Comparison of ENCODE assay signal across 9 cellular contexts in genomic region chr1:154983776-154984466, GRCh38. TPM values are rescaled to one million over a fixed set of nuclear protein-coding genes. Genes with fewer than 3 reads are reported as not detected.
A peak's percentile ranks its signal among the peaks of the same experiment; 100 is the strongest.
DNase-seq lines count a peak whose midpoint lies in the region; ATAC-seq, FAIRE-seq and TF ChIP-seq lines count a peak whose summit lies in the region.
"Had no signal": no experiment of that assay in that cellular context is flagged by ENCODE, and none has a peak within 500 bp of the region (broad histone marks: within the 10 kb centered on the region; RNA-seq: fewer than 3 reads in every experiment).

No MANE protein-coding gene starts in this region.

- no peaks in the 10 kb centered on the region for H3K9me3 Mint-ChIP-seq in activated naive CD4-positive, alpha-beta T cell treated with anti-CD3 and anti-CD28 coated beads, Interleukin-2, amount 50 U/mL, for 72 hours
- H3K9me3 Mint-ChIP-seq: activated naive CD4-positive, alpha-beta T cell treated with anti-CD3 and anti-CD28 coated beads for 36 hours had no signal

- H3K4me1 ChIP-seq in KMS-11 (ENCODE audit: low read depth, poor library complexity, severe bottlenecking) (peaks cover 26% of the 10 kb centered on the region), ectodermal cell (ENCODE audit: control insufficient read depth, insufficient read depth, low read length) (peaks cover 12% of the 10 kb centered on the region)

- WGBS in ectodermal cell, 2 experiments, result 20 to 23% methylated on average over 17 of the region's 17 CpGs

- no peaks in the 10 kb centered on the region for H4K20me1 ChIP-seq in KMS-11 (ENCODE audit: insufficient read depth)
- H4K20me1 ChIP-seq in neural cell (ENCODE audit: insufficient read depth), result no peaks in the 10 kb centered on the region

- no peak for TF ChIP-seq POLR2A in GM12891 (IDR thresholded peaks at IDR 0.05; ENCODE audit: low read depth, low read length)

- peaks cover 85% of the 10 kb centered on the region for H3K79me2 ChIP-seq in KMS-11 (ENCODE audit: insufficient read depth, low read depth)
- peaks cover 17% of the 10 kb centered on the region for H3K79me2 ChIP-seq in neural cell (replicated peaks; ENCODE audit: insufficient read depth, low read length)

- H3K27me3 ChIP-seq in BJ (ENCODE audit: control insufficient read depth, insufficient read depth, low read length) (no peaks in the 10 kb centered on the region), KMS-11 (ENCODE audit: insufficient read depth, low read depth) (no peaks in the 10 kb centered on the region), ectodermal cell (ENCODE audit: control insufficient read depth, insufficient read depth, low read length, poor library complexity, severe bottlenecking) (no peaks in the 10 kb centered on the region), neural cell (ENCODE audit: insufficient read depth, low read depth, low read length) (no peaks in the 10 kb centered on the region)

- peak overlapping the region; percentile 16; the same call in 1 of the 2 replicates for H2AFZ ChIP-seq in KMS-11 (ENCODE audit: low read depth)
- peak overlapping the region; percentile 66 for H2AFZ ChIP-seq in neural cell (ENCODE audit: low read depth, low read length)

- H3K36me3 ChIP-seq in BJ (ENCODE audit: control insufficient read depth, insufficient read depth, low read length) (peaks cover 10% of the 10 kb centered on the region), KMS-11 (ENCODE audit: insufficient read depth) (peaks cover 21% of the 10 kb centered on the region; the same call in 1 of the 2 replicates), ectodermal cell (ENCODE audit: control insufficient read depth, insufficient read depth, low read length) (peaks cover 24% of the 10 kb centered on the region), neural cell (ENCODE audit: insufficient read depth, low read length) (no peaks in the 10 kb centered on the region)

- FAIRE-seq in GM12891 (lab: Jason Lieb, UNC), result no peak

- peaks cover 9 to 20% of the 10 kb centered on the region in 2 donors for H3K36me3 Mint-ChIP-seq in activated naive CD4-positive, alpha-beta T cell treated with anti-CD3 and anti-CD28 coated beads, Interleukin-2, amount 50 U/mL, for 72 hours

- H3K4me2 ChIP-seq in KMS-11 (peak overlapping the region; percentile 99), neural cell (ENCODE audit: low read length) (peak overlapping the region; percentile 85)

- no peaks in the 10 kb centered on the region for H3K9me3 ChIP-seq in ectodermal cell (ENCODE audit: control insufficient read depth, low read length)
- no peaks in the 10 kb centered on the region for H3K9me3 ChIP-seq in neural cell (ENCODE audit: low read length)

- H3K9ac ChIP-seq in KMS-11, result peak overlapping the region; percentile 51
- H3K9ac ChIP-seq in neural cell (ENCODE audit: low read length), result peak overlapping the region; percentile 86

- no peak for TF ChIP-seq CTCF in BJ (IDR thresholded peaks at IDR 0.05; ENCODE audit: insufficient read depth, low read depth, low read length)
- no peak for TF ChIP-seq CTCF in KMS-11 (conservative IDR thresholded peaks at IDR 0.05; ENCODE audit: low read depth, low read length)
- peak; percentile 9 for TF ChIP-seq CTCF in neural cell (IDR thresholded peaks at IDR 0.05; ENCODE audit: poor library complexity, severe bottlenecking)

- H3K9me2 ChIP-seq in neural cell (ENCODE audit: insufficient read depth, low read length), result no peaks in the 10 kb centered on the region

- H3K27ac ChIP-seq in KMS-11, result peak overlapping the region; percentile 31
- H3K27ac ChIP-seq in ectodermal cell (ENCODE audit: insufficient read depth, low read depth, low read length, poor library complexity, severe bottlenecking), result no peak overlapping the region
- peak overlapping the region; percentile 92 for H3K27ac ChIP-seq in neural cell (ENCODE audit: low read length)

- no peak for DNase-seq in BJ (ENCODE audit: low read depth)
- DNase-seq in activated naive CD4-positive, alpha-beta T cell treated with anti-CD3 and anti-CD28 coated beads, Interleukin-2, amount 50 U/mL, for 72 hours (ENCODE audit: low spot score in 2 of 2), result no peak
- DNase-seq in GM12891 (ENCODE audit: insufficient read length, low spot score), result no peak

- H3K27ac Mint-ChIP-seq in activated naive CD4-positive, alpha-beta T cell treated with anti-CD3 and anti-CD28 coated beads, Interleukin-2, amount 50 U/mL, for 72 hours, result peak overlapping the region in 1 of 2 donors; percentile 60
- H3K27ac Mint-ChIP-seq: activated naive CD4-positive, alpha-beta T cell treated with anti-CD3 and anti-CD28 coated beads for 36 hours had no signal

- H3K4me3 ChIP-seq in BJ (ENCODE audit: low read depth, low read length) (peak overlapping the region; percentile 62), KMS-11 (IDR thresholded peaks at IDR 0.05; ENCODE audit: insufficient read depth, low read depth, low read length) (peak overlapping the region; percentile 98), ectodermal cell (ENCODE audit: insufficient read depth, low read depth, low read length) (peak overlapping the region; percentile 79), neural cell (ENCODE audit: low read length) (peak overlapping the region; percentile 94)

- POLR2A ChIA-PET in BJ (lab: Charles Lee), result no interaction called here

- CTCF ChIA-PET in BJ (lab: Yijun Ruan, JAX), result interaction anchor here (0.9 to 3.6 kb wide), 8 partner anchors 10 to 101 kb away, joined by 3 to 23 read pairs (median 4); partner anchors contain the start of genes ADAM15, LENEP and PBXIP1

- no peak for TF ChIP-seq EP300 in neural cell (conservative IDR thresholded peaks at IDR 0.05; ENCODE audit: poor library complexity, severe bottlenecking)

- H3F3A ChIP-seq in neural cell (ENCODE audit: insufficient read depth, low read length, poor library complexity, severe bottlenecking), result no peaks in the 10 kb centered on the region

- TF ChIP-seq RAD21 in neural cell (conservative IDR thresholded peaks at IDR 0.05), result no peak

- ATAC-seq in HG03025 (IDR thresholded peaks at IDR 0.05; ENCODE audit: low FRiP score, unreplicated experiment) (no peak), GM21390 (IDR thresholded peaks at IDR 0.05; ENCODE audit: unreplicated experiment) (no peak)
- no peak for ATAC-seq in activated naive CD4-positive, alpha-beta T cell treated with anti-CD3 and anti-CD28 coated beads, Interleukin-2, amount 50 U/mL, for 72 hours

TF ChIP-seq in GM12891, 5 proteins besides CTCF, POLR2A, EP300 and RAD21:
- TF ChIP-seq POLR2AphosphoS5 (IDR thresholded peaks at IDR 0.05; ENCODE audit: low read depth, low read length) (no peak), TAF1 (IDR thresholded peaks at IDR 0.05; ENCODE audit: low read depth, low read length) (no peak), PAX5 (IDR thresholded peaks at IDR 0.05; ENCODE audit: insufficient read depth, low read length, severe bottlenecking) (no peak), POU2F2 (IDR thresholded peaks at IDR 0.05; ENCODE audit: low read depth, low read length) (no peak), SPI1 (IDR thresholded peaks at IDR 0.05; ENCODE audit: low read depth, low read length) (no peak)

RNA-seq across cellular contexts. Expression of gene FLAD1, which starts 0.8 kb away (rescaled TPM):
- polyA plus RNA-seq in BJ (2011; rRNA removed) (26.5 and 40.5 TPM in 2 replicates), neural cell (68.6 and 79.5 TPM in 2 replicates)
- 26.9 and 52.6 TPM in 2 replicates for polyA minus RNA-seq in BJ (2011; rRNA and poly(A)+ RNA removed)
- polyA plus RNA-seq in ectodermal cell (2013, experiment 1 of 4), result 59.1 TPM
- polyA plus RNA-seq in ectodermal cell (2013, experiment 2 of 4), result 69.3 TPM
- polyA plus RNA-seq in ectodermal cell (2013, experiment 3 of 4), result 50.1 TPM
- 56.7 TPM for polyA plus RNA-seq in ectodermal cell (2013, experiment 4 of 4)
- polyA minus RNA-seq in neural cell, result 37.5 and 39.2 TPM in 2 replicates
- total RNA-seq in activated naive CD4-positive, alpha-beta T cell treated with anti-CD3 and anti-CD28 coated beads, Interleukin-2, amount 50 U/mL, for 72 hours, result 10 to 100 TPM; 40.8 to 41.9 TPM
- 34.2 TPM for polyA plus RNA-seq in GM12891 (2012; ENCODE audit: low read depth, missing spikeins)

RNA-seq across cellular contexts. Expression of gene CKS1B, which starts 9.4 kb away (rescaled TPM):
- polyA plus RNA-seq in BJ (2011; rRNA removed), result 111 and 160 TPM in 2 replicates
- 32.3 and 34.2 TPM in 2 replicates for polyA minus RNA-seq in BJ (2011; rRNA and poly(A)+ RNA removed)
- polyA plus RNA-seq in ectodermal cell (2013, experiment 1 of 4), result 267 TPM
- 261 TPM for polyA plus RNA-seq in ectodermal cell (2013, experiment 2 of 4)
- 286 TPM for polyA plus RNA-seq in ectodermal cell (2013, experiment 3 of 4)
- polyA plus RNA-seq in ectodermal cell (2013, experiment 4 of 4), result 304 TPM
- polyA plus RNA-seq in neural cell, result 22.4 and 29.0 TPM in 2 replicates
- 8.8 and 11.6 TPM in 2 replicates for polyA minus RNA-seq in neural cell
- 100 to 1,000 TPM; 202 to 308 TPM for total RNA-seq in activated naive CD4-positive, alpha-beta T cell treated with anti-CD3 and anti-CD28 coated beads, Interleukin-2, amount 50 U/mL, for 72 hours
- polyA plus RNA-seq in GM12891 (2012; ENCODE audit: low read depth, missing spikeins), result 175 TPM

RNA-seq across cellular contexts. Expression of gene LENEP, which starts 9.5 kb away (rescaled TPM):
- polyA plus RNA-seq in BJ (2011; rRNA removed) (not detected in 2 replicates), neural cell (3.9 TPM in 1 of 2 replicates, not detected in the other)
- polyA minus RNA-seq in BJ (2011; rRNA and poly(A)+ RNA removed), result 1.2 TPM in 1 of 2 replicates, not detected in the other
- polyA plus RNA-seq in ectodermal cell (2013, experiment 1 of 4), result not detected
- not detected for polyA plus RNA-seq in ectodermal cell (2013, experiment 2 of 4)
- polyA plus RNA-seq in ectodermal cell (2013, experiment 3 of 4), result 0.59 TPM
- 0.49 TPM for polyA plus RNA-seq in ectodermal cell (2013, experiment 4 of 4)
- 1.7 and 2.4 TPM in 2 replicates for polyA minus RNA-seq in neural cell
- under 1 TPM; 0.66 to 0.68 TPM for total RNA-seq in activated naive CD4-positive, alpha-beta T cell treated with anti-CD3 and anti-CD28 coated beads, Interleukin-2, amount 50 U/mL, for 72 hours
- 0.27 TPM for polyA plus RNA-seq in GM12891 (2012; ENCODE audit: low read depth, missing spikeins)

RNA-seq across cellular contexts. Expression of gene SHC1, which starts 13.4 kb away (rescaled TPM):
- 455 and 653 TPM in 2 replicates for polyA plus RNA-seq in BJ (2011; rRNA removed)
- 247 and 437 TPM in 2 replicates for polyA minus RNA-seq in BJ (2011; rRNA and poly(A)+ RNA removed)
- 185 TPM for polyA plus RNA-seq in ectodermal cell (2013, experiment 1 of 4)
- 176 TPM for polyA plus RNA-seq in ectodermal cell (2013, experiment 2 of 4)
- polyA plus RNA-seq in ectodermal cell (2013, experiment 3 of 4), result 110 TPM
- 131 TPM for polyA plus RNA-seq in ectodermal cell (2013, experiment 4 of 4)
- 4.7 and 9.5 TPM in 2 replicates for polyA plus RNA-seq in neural cell
- 3.2 and 5.8 TPM in 2 replicates for polyA minus RNA-seq in neural cell
- 10 to 100 TPM; 50.3 to 76.2 TPM for total RNA-seq in activated naive CD4-positive, alpha-beta T cell treated with anti-CD3 and anti-CD28 coated beads, Interleukin-2, amount 50 U/mL, for 72 hours
- 16.1 TPM for polyA plus RNA-seq in GM12891 (2012; ENCODE audit: low read depth, missing spikeins)

RNA-seq across cellular contexts. Expression of gene ZBTB7B, which starts 18.7 kb away (rescaled TPM):
- 18.1 and 29.4 TPM in 2 replicates for polyA plus RNA-seq in BJ (2011; rRNA removed)
- 21.3 and 22.4 TPM in 2 replicates for polyA minus RNA-seq in BJ (2011; rRNA and poly(A)+ RNA removed)
- 11.4 TPM for polyA plus RNA-seq in ectodermal cell (2013, experiment 1 of 4)
- 14.4 TPM for polyA plus RNA-seq in ectodermal cell (2013, experiment 2 of 4)
- polyA plus RNA-seq in ectodermal cell (2013, experiment 3 of 4), result 8.2 TPM
- polyA plus RNA-seq in ectodermal cell (2013, experiment 4 of 4), result 11.1 TPM
- 0.38 and 0.54 TPM in 2 replicates for polyA plus RNA-seq in neural cell
- polyA minus RNA-seq in neural cell, result 0.24 and 0.46 TPM in 2 replicates
- total RNA-seq in activated naive CD4-positive, alpha-beta T cell treated with anti-CD3 and anti-CD28 coated beads, Interleukin-2, amount 50 U/mL, for 72 hours, result 100 to 1,000 TPM in 1 of 2 donors, 10 to 100 TPM in 1; 97.4 to 184 TPM
- 22.6 TPM for polyA plus RNA-seq in GM12891 (2012; ENCODE audit: low read depth, missing spikeins)
